ENCODE assay signal across 8 cellular contexts in the genomic region with DNA sequence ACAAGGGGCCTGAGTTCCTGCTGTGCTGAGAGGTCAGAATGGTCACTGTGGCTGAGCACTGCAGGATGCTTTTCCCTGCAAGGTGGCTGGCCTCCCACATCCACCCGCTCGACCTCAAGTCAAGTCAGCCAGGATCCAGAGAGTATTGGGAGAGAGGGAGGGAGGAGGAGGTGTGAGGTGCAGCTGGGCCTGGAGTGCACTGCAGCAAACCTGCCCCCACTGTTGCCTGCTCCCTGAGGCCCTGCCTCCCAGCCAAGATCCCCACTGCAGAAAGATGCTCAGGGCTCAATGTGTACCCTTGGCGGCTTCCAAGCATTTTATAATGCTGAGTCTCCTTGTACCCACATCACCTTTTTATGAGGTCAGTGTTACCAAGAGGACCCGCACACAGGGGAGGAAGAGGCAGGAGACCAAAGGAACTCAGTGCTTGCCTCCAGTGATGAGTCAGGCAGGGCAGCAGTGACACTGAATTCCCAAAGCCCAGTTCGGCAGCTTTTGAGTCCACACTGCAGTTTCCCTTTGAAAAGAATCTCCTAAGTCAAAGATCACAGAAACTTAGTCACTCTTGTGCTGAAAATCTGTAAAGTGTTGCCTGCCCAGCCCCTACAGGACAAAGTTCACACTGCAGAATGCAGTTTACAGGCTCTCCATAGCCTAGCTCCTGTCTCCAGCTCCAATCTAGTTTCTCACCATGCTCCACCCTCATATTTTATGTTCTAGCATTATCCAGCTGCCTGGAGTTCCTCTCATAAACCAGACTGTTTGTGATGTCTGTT. TPM values are rescaled to one million over a fixed set of nuclear protein-coding genes. Genes with fewer than 3 reads are reported as not detected.
DNase-seq lines count a peak whose midpoint lies in the region; ATAC-seq and TF ChIP-seq lines count a peak whose summit lies in the region.

No MANE protein-coding gene starts in this region.

- TF ChIP-seq CTCF in foreskin keratinocyte (conservative IDR thresholded peaks at IDR 0.05) = peak; percentile 55
- peak in 1 of 3 experiments; percentile 48 for TF ChIP-seq CTCF in esophagus muscularis mucosa (IDR thresholded peaks at IDR 0.05)

- ATAC-seq in foreskin keratinocyte = peak; percentile 26
- ATAC-seq in GM18502 (IDR thresholded peaks at IDR 0.05; ENCODE audit: poor library complexity, unreplicated experiment) = no peak
- no peak for ATAC-seq in GM21723 (IDR thresholded peaks at IDR 0.05; ENCODE audit: unreplicated experiment)

- no peak for TF ChIP-seq EP300 in esophagus muscularis mucosa (IDR thresholded peaks at IDR 0.05)

- no peak for TF ChIP-seq POLR2A in esophagus muscularis mucosa (IDR thresholded peaks at IDR 0.05; ENCODE audit: low read depth)

- peak; percentile 35 for DNase-seq in COLO829 (ENCODE audit: low spot score)
- DNase-seq in HS-5 (ENCODE audit: low read depth) = peak; percentile 42
- peak; percentile 38 to 55 for DNase-seq in activated CD4-positive, alpha-beta T cell treated with anti-CD3 and anti-CD28 coated beads, Interleukin-2, amount 50 U/mL, for 48 hours
- DNase-seq in foreskin keratinocyte = peak in 1 of 2 donors; percentile 46
- DNase-seq in stimulated activated CD4-positive, alpha-beta T cell treated with anti-CD3 and anti-CD28 coated beads, Interleukin-4, amount 100 ng/mL, for 24 hours = peak; percentile 53
- DNase-seq in esophagus muscularis mucosa (ENCODE audit: extremely low spot score) = no peak

- H3K36me3 ChIP-seq in esophagus muscularis mucosa = no peaks in the 10 kb centered on the region

- no peaks in the 10 kb centered on the region for H3K9me3 ChIP-seq in esophagus muscularis mucosa

- intact Hi-C loops in esophagus muscularis mucosa (cut with DNase I) = loop anchor here (5.0 kb wide), 1 partner anchor 45 kb away; no protein-coding TSS in a partner anchor

- 60% methylated on average over 5 of the region's 5 CpGs for WGBS in esophagus muscularis mucosa

- H3K27ac ChIP-seq in foreskin keratinocyte (no peak overlapping the region), esophagus muscularis mucosa (replicated peaks in 1 of 4) (no peak overlapping the region)

- H3K4me3 ChIP-seq in esophagus muscularis mucosa = no peak overlapping the region

- peaks cover 9% of the 10 kb centered on the region for H3K4me1 ChIP-seq in foreskin keratinocyte
- H3K4me1 ChIP-seq in esophagus muscularis mucosa = peaks cover 21 to 50% (median 43%) of the 10 kb centered on the region in 4 donors

- H3K27me3 ChIP-seq in foreskin keratinocyte (no peaks in the 10 kb centered on the region), esophagus muscularis mucosa (no peaks in the 10 kb centered on the region)

RNA-seq across cellular contexts. Expression of a gene that starts 3.1 kb away (rescaled TPM):
- 35.0 and 46.2 TPM in 2 replicates for total RNA-seq in foreskin keratinocyte
- 15.2 and 16.8 TPM in 2 replicates for polyA plus RNA-seq in foreskin keratinocyte
- 10 to 100 TPM; 37.6 to 43.2 (median 41.0) TPM for total RNA-seq in esophagus muscularis mucosa

RNA-seq across cellular contexts. Expression of a gene that starts 26.0 kb away (rescaled TPM):
- 29.5 and 34.2 TPM in 2 replicates for total RNA-seq in foreskin keratinocyte
- polyA plus RNA-seq in foreskin keratinocyte = 28.5 and 29.7 TPM in 2 replicates
- 10 to 100 TPM; 30.3 to 42.2 (median 34.8) TPM for total RNA-seq in esophagus muscularis mucosa

RNA-seq across cellular contexts. Expression of a gene that starts 43.5 kb away (rescaled TPM):
- not detected in 2 replicates for total RNA-seq in foreskin keratinocyte
- not detected in 2 replicates for polyA plus RNA-seq in foreskin keratinocyte
- total RNA-seq in esophagus muscularis mucosa = not detected
